Comparison of ENCODE assay signal across 1 cellular context in genomic region chr6:28226460-28226859, GRCh38.
TF ChIP-seq lines count a peak whose summit lies in the region.

No MANE protein-coding gene starts in this region.

TF ChIP-seq in neural cell, 6 proteins besides CTCF, POLR2A, EP300 and RAD21:
- TF ChIP-seq REST (IDR thresholded peaks at IDR 0.05; ENCODE audit: borderline replicate concordance), result no peak
- no peak for TF ChIP-seq TAF1 (IDR thresholded peaks at IDR 0.05; ENCODE audit: low read depth)
- no peak for TF ChIP-seq MXI1 (conservative IDR thresholded peaks at IDR 0.05; ENCODE audit: poor library complexity, severe bottlenecking)
- TF ChIP-seq SMC3 (conservative IDR thresholded peaks at IDR 0.05; ENCODE audit: poor library complexity), result no peak
- TF ChIP-seq POLR2AphosphoS5 (IDR thresholded peaks at IDR 0.05), result no peak
- no peak for TF ChIP-seq EZH2 (IDR thresholded peaks at IDR 0.05; ENCODE audit: borderline replicate concordance, insufficient read depth, low read length, poor library complexity, severe bottlenecking)
